10 cellular contexts compared by ENCODE assay signal in genomic region chr12:6140646-6141045, GRCh38. TPM values are rescaled to one million over a fixed set of nuclear protein-coding genes. Genes with fewer than 3 reads are reported as not detected.
DNase-seq lines count a peak whose midpoint lies in the region; ATAC-seq and TF ChIP-seq lines count a peak whose summit lies in the region.
"Had no signal": no experiment of that assay in that cellular context is flagged by ENCODE, and none has a peak within 500 bp of the region (broad histone marks: within the 10 kb centered on the region; RNA-seq: fewer than 3 reads in every experiment).

No MANE protein-coding gene starts in this region.

- no peak overlapping the region for H3K27ac ChIP-seq in CD8-positive, alpha-beta memory T cell (ENCODE audit: low read depth, low read length)
- peak overlapping the region; percentile 50 to 64 for H3K27ac ChIP-seq in right atrium auricular region
- H3K27ac ChIP-seq in skin epidermis: peak overlapping the region in 15 of 21 experiments; percentile 46 to 83 (median 63)

- H3K4me1 ChIP-seq in CD8-positive, alpha-beta memory T cell (ENCODE audit: insufficient read depth, low read length): peaks cover 30% of the 10 kb centered on the region
- H3K4me1 ChIP-seq in right atrium auricular region: peaks cover 0 to 33% of the 10 kb centered on the region in 2 donors
- H3K4me1 ChIP-seq: pancreas, uterus had no signal

- peaks cover 3 to 14% of the 10 kb centered on the region in 2 donors for H3K27me3 Mint-ChIP-seq in CD8-positive, alpha-beta memory T cell
- no peaks in the 10 kb centered on the region for H3K27me3 Mint-ChIP-seq in activated CD8-positive, alpha-beta T cell treated with anti-CD3 and anti-CD28 coated beads for 36 hours

- H3K27me3 ChIP-seq in CD8-positive, alpha-beta memory T cell (ENCODE audit: insufficient read depth, low read length, poor library complexity, severe bottlenecking): no peaks in the 10 kb centered on the region
- H3K27me3 ChIP-seq in right atrium auricular region: no peaks in the 10 kb centered on the region
- H3K27me3 ChIP-seq: pancreas, uterus had no signal

- DNase-seq in CD8-positive, alpha-beta memory T cell: no peak
- no peak for DNase-seq in activated CD8-positive, alpha-beta T cell treated with anti-CD3 and anti-CD28 coated beads for 36 hours
- DNase-seq in right atrium auricular region (ENCODE audit: low spot score) (no peak), NCI-H1092 treated with DMSO at 0.1 percent for 48 hours (lab: John Stamatoyannopoulos, UW) (no peak), A172 (ENCODE audit: low spot score) (no peak), NCI-H748 (lab: John Stamatoyannopoulos, UW; ENCODE audit: unreplicated experiment) (no peak)
- DNase-seq: NCI-H510A, uterus had no signal

- peak overlapping the region in 5 of 7 donors; percentile 18 to 64 (median 49) for H3K4me3 Mint-ChIP-seq in CD8-positive, alpha-beta memory T cell
- H3K4me3 Mint-ChIP-seq in activated CD8-positive, alpha-beta T cell treated with anti-CD3 and anti-CD28 coated beads for 36 hours: peak overlapping the region; percentile 54

- no peak for TF ChIP-seq CTCF in activated CD8-positive, alpha-beta T cell treated with anti-CD3 and anti-CD28 coated beads for 36 hours (IDR thresholded peaks at IDR 0.05)
- TF ChIP-seq CTCF in right atrium auricular region (IDR thresholded peaks at IDR 0.05): no peak

- H3K36me3 ChIP-seq in CD8-positive, alpha-beta memory T cell (ENCODE audit: insufficient read depth, low read length): no peaks in the 10 kb centered on the region
- H3K36me3 ChIP-seq in right atrium auricular region: no peaks in the 10 kb centered on the region
- H3K36me3 ChIP-seq: pancreas, uterus had no signal

- CTCF ChIA-PET in CD8-positive, alpha-beta memory T cell (lab: Charles Lee): interaction anchor here (1.1 to 1.7 kb wide), 2 partner anchors 11 to 16 kb away, joined by 3 to 4 read pairs; no protein-coding TSS in a partner anchor
- CTCF ChIA-PET in activated CD8-positive, alpha-beta T cell treated with anti-CD3 and anti-CD28 coated beads for 36 hours (lab: Charles Lee): interaction anchor here (0.8 to 3.5 kb wide), 6 partner anchors 27 to 144 kb away, joined by 3 to 16 read pairs (median 6); no protein-coding TSS in a partner anchor

- peaks cover 21 to 29% (median 27%) of the 10 kb centered on the region in 3 donors for H3K4me1 Mint-ChIP-seq in CD8-positive, alpha-beta memory T cell
- peaks cover 45% of the 10 kb centered on the region for H3K4me1 Mint-ChIP-seq in activated CD8-positive, alpha-beta T cell treated with anti-CD3 and anti-CD28 coated beads for 36 hours (ENCODE audit: low read depth)

- H3K9me3 ChIP-seq in CD8-positive, alpha-beta memory T cell (ENCODE audit: low read length): no peaks in the 10 kb centered on the region
- H3K9me3 ChIP-seq in right atrium auricular region: no peaks in the 10 kb centered on the region
- H3K9me3 ChIP-seq: pancreas, uterus had no signal

- peaks cover 0 to 2% (median 0%) of the 10 kb centered on the region in 3 donors for H3K36me3 Mint-ChIP-seq in CD8-positive, alpha-beta memory T cell
- H3K36me3 Mint-ChIP-seq in activated CD8-positive, alpha-beta T cell treated with anti-CD3 and anti-CD28 coated beads for 36 hours (ENCODE audit: low read depth): peaks cover 3% of the 10 kb centered on the region

- H3K9me3 Mint-ChIP-seq in CD8-positive, alpha-beta memory T cell: no peaks in the 10 kb centered on the region
- peaks cover 2% of the 10 kb centered on the region for H3K9me3 Mint-ChIP-seq in activated CD8-positive, alpha-beta T cell treated with anti-CD3 and anti-CD28 coated beads for 36 hours

- peak overlapping the region; percentile 19 for H3K4me3 ChIP-seq in CD8-positive, alpha-beta memory T cell (ENCODE audit: low read length)
- H3K4me3 ChIP-seq in right atrium auricular region (no peak overlapping the region), skin epidermis (no peak overlapping the region)
- H3K4me3 ChIP-seq: pancreas, uterus had no signal

- intact Hi-C loops in activated CD8-positive, alpha-beta T cell treated with anti-CD3 and anti-CD28 coated beads for 36 hours (cut with micrococcal nuclease): no loop called here

- ATAC-seq in activated CD8-positive, alpha-beta T cell treated with anti-CD3 and anti-CD28 coated beads for 36 hours: no peak

- peak overlapping the region in 7 of 8 donors; percentile 34 to 89 (median 76) for H3K27ac Mint-ChIP-seq in CD8-positive, alpha-beta memory T cell
- peak overlapping the region; percentile 95 for H3K27ac Mint-ChIP-seq in activated CD8-positive, alpha-beta T cell treated with anti-CD3 and anti-CD28 coated beads for 36 hours

- POLR2A ChIA-PET in CD8-positive, alpha-beta memory T cell (lab: Charles Lee): no interaction called here
- POLR2A ChIA-PET in activated CD8-positive, alpha-beta T cell treated with anti-CD3 and anti-CD28 coated beads for 36 hours (lab: Charles Lee): no interaction called here

RNA-seq across cellular contexts. Expression of gene VWF, which starts 16.2 kb away (rescaled TPM):
- under 1 TPM in 1 of 2 experiments, not detected in 1; 0.02 TPM for total RNA-seq in CD8-positive, alpha-beta memory T cell
- polyA plus RNA-seq in CD8-positive, alpha-beta memory T cell: not detected
- under 1 TPM; 0.11 to 0.13 TPM for total RNA-seq in activated CD8-positive, alpha-beta T cell treated with anti-CD3 and anti-CD28 coated beads for 36 hours
- total RNA-seq in right atrium auricular region: 100 to 1,000 TPM; 189 to 331 TPM
- 0.31 and 0.36 TPM in 2 replicates for total RNA-seq in A172 (2014; rRNA removed; shearing (Covaris generic))

RNA-seq across cellular contexts. Expression of gene CD9, which starts 59.6 kb away (rescaled TPM):
- 10 to 100 TPM; 13.5 to 16.2 TPM for total RNA-seq in CD8-positive, alpha-beta memory T cell
- polyA plus RNA-seq in CD8-positive, alpha-beta memory T cell: 6.9 TPM
- total RNA-seq in activated CD8-positive, alpha-beta T cell treated with anti-CD3 and anti-CD28 coated beads for 36 hours: 1 to 10 TPM; 9.1 to 9.2 TPM
- total RNA-seq in right atrium auricular region: 100 to 1,000 TPM; 126 to 230 TPM
- total RNA-seq in A172 (2014; rRNA removed; shearing (Covaris generic)): 107 and 128 TPM in 2 replicates

Comparison
In these comparisons a context has a peak if more than half of its experiments do, and no peak if none do; other contexts are left out.
1. RNA of gene VWF, which starts 16.2 kb away (total RNA-seq): 189 to 331 TPM in right atrium auricular region; 0.31 to 0.36 TPM in A172, 0.11 to 0.13 TPM in activated CD8-positive, alpha-beta T cell treated with anti-CD3 and anti-CD28 coated beads for 36 hours and 0.02 TPM in CD8-positive, alpha-beta memory T cell; every median in the first group is over 100 times any median in the second.